17 cellular contexts compared by ENCODE assay signal in genomic region chr20:42795399-42795798, GRCh38.
A peak's percentile ranks its signal among the peaks of the same experiment; 100 is the strongest.
DNase-seq lines count a peak whose midpoint lies in the region; ATAC-seq and TF ChIP-seq lines count a peak whose summit lies in the region.
"Had no signal": no experiment of that assay in that cellular context is flagged by ENCODE, and none has a peak within 500 bp of the region (broad histone marks: within the 10 kb centered on the region; RNA-seq: fewer than 3 reads in every experiment).

No MANE protein-coding gene starts in this region.

- TF ChIP-seq CTCF in Caco-2 (IDR thresholded peaks at IDR 0.05; ENCODE audit: insufficient read depth in 1 of 2, low read depth in 1 of 2, low read length in 1 of 2, severe bottlenecking in 1 of 2, unreplicated experiment in 1 of 2) = no peak

- DNase-seq in DMS79 (lab: John Stamatoyannopoulos, UW) = peak; percentile 76
- peak; percentile 55 to 97 (median 85) for DNase-seq in NCI-H1417 (lab: John Stamatoyannopoulos, UW)
- peak; percentile 89 for DNase-seq in NCI-H345 (lab: John Stamatoyannopoulos, UW)
- DNase-seq in NCI-H748 treated with DMSO at 0.1 percent for 48 hours (lab: John Stamatoyannopoulos, UW) = peak; percentile 37
- DNase-seq in Caco-2 = no peak
- no peak for DNase-seq in activated CD4-positive, CD25-positive, alpha-beta regulatory T cell (lab: John Stamatoyannopoulos, UW)
- no peak for DNase-seq in CD4-positive, alpha-beta memory T cell
- DNase-seq: EL, NCI-H2081 treated with DMSO at 0.1 percent for 48 hours, NCI-H69, SHP77, T-helper 1 cell had no signal

- H3K27ac ChIP-seq in CD4-positive, alpha-beta memory T cell (ENCODE audit: low read depth, low read length) = no peak overlapping the region
- H3K27ac ChIP-seq: A549; BLaER1 treated with 17β-estradiol and CSF1 and Interleukin-3, amounts not matched to agents 10 nM and 100 nM; KMS-11 had no signal

- no peaks in the 10 kb centered on the region for H3K36me3 ChIP-seq in Caco-2 (ENCODE audit: control insufficient read depth, insufficient read depth, low read length)
- H3K36me3 ChIP-seq in CD4-positive, alpha-beta memory T cell (ENCODE audit: insufficient read depth, low read length) = no peaks in the 10 kb centered on the region
- H3K36me3 ChIP-seq: BLaER1 treated with 17β-estradiol and CSF1 and Interleukin-3, amounts not matched to agents 10 nM and 100 nM had no signal

- POLR2A ChIA-PET in Caco-2 (lab: Charles Lee) = no interaction called here
- POLR2A ChIA-PET in CD4-positive, alpha-beta memory T cell (lab: Charles Lee; ENCODE audit: partially characterized antibody) = no interaction called here

- CTCF ChIA-PET in Caco-2 (lab: Charles Lee) = no interaction called here
- CTCF ChIA-PET in CD4-positive, alpha-beta memory T cell (lab: Charles Lee; ENCODE audit: partially characterized antibody) = no interaction called here

- no peaks in the 10 kb centered on the region for H3K4me1 ChIP-seq in Caco-2
- H3K4me1 ChIP-seq in CD4-positive, alpha-beta memory T cell (ENCODE audit: insufficient read depth, low read length) = no peaks in the 10 kb centered on the region
- H3K4me1 ChIP-seq: A549; BLaER1 treated with 17β-estradiol and CSF1 and Interleukin-3, amounts not matched to agents 10 nM and 100 nM had no signal

- intact Hi-C loops in Caco-2 (cut with micrococcal nuclease; ENCODE audit: unreplicated experiment) = no loop called here
- intact Hi-C loops in CD4-positive, alpha-beta memory T cell (cut with micrococcal nuclease) = no loop called here

- H3K9me3 Mint-ChIP-seq in Caco-2 (ENCODE audit: unreplicated experiment) = peaks cover 10% of the 10 kb centered on the region
- peaks cover 3 to 21% (median 7%) of the 10 kb centered on the region in 8 donors for H3K9me3 Mint-ChIP-seq in CD4-positive, alpha-beta memory T cell

- no peaks in the 10 kb centered on the region for H3K4me1 Mint-ChIP-seq in Caco-2 (ENCODE audit: low read depth, unreplicated experiment)
- peaks cover 0 to 2% (median 0%) of the 10 kb centered on the region in 4 donors for H3K4me1 Mint-ChIP-seq in CD4-positive, alpha-beta memory T cell

- peaks cover 5% of the 10 kb centered on the region; the same call in 1 of the 2 replicates for H3K9me3 ChIP-seq in Caco-2
- no peaks in the 10 kb centered on the region for H3K9me3 ChIP-seq in CD4-positive, alpha-beta memory T cell (ENCODE audit: control insufficient read depth in 1 of 2, low read length in 2 of 2)
- H3K9me3 ChIP-seq: A549; BLaER1 treated with 17β-estradiol and CSF1 and Interleukin-3, amounts not matched to agents 10 nM and 100 nM had no signal

- H3K27ac Mint-ChIP-seq in Caco-2 (ENCODE audit: unreplicated experiment) = no peak overlapping the region
- no peak overlapping the region for H3K27ac Mint-ChIP-seq in CD4-positive, alpha-beta memory T cell

- no peaks in the 10 kb centered on the region for H3K27me3 ChIP-seq in Caco-2 (replicated peaks; ENCODE audit: control insufficient read depth, insufficient read depth, low read length)
- no peaks in the 10 kb centered on the region for H3K27me3 ChIP-seq in CD4-positive, alpha-beta memory T cell (ENCODE audit: insufficient read depth, low read length)
- H3K27me3 ChIP-seq: BLaER1 treated with 17β-estradiol and CSF1 and Interleukin-3, amounts not matched to agents 10 nM and 100 nM had no signal

- no peak for ATAC-seq in HG02840 (IDR thresholded peaks at IDR 0.05; ENCODE audit: low FRiP score, unreplicated experiment)
- ATAC-seq: A549, SK-N-SH treated with all-trans-retinoic acid at 6 μM for 48 hours had no signal

- no peak overlapping the region for H3K4me3 Mint-ChIP-seq in Caco-2 (ENCODE audit: unreplicated experiment)
- no peak overlapping the region for H3K4me3 Mint-ChIP-seq in CD4-positive, alpha-beta memory T cell

- H3K36me3 Mint-ChIP-seq in Caco-2 (ENCODE audit: insufficient read depth, unreplicated experiment) = no peaks in the 10 kb centered on the region
- H3K36me3 Mint-ChIP-seq in CD4-positive, alpha-beta memory T cell = no peaks in the 10 kb centered on the region

- no peak overlapping the region for H3K4me3 ChIP-seq in Caco-2 (ENCODE audit: low read depth, low read length)
- H3K4me3 ChIP-seq in CD4-positive, alpha-beta memory T cell (ENCODE audit: low read length in 2 of 2) = no peak overlapping the region
- H3K4me3 ChIP-seq: A549; BLaER1 treated with 17β-estradiol and CSF1 and Interleukin-3, amounts not matched to agents 10 nM and 100 nM had no signal

- BruUV-seq in Caco-2 (replicated peaks; lab: Mats Ljungman, UMichigan) = no TSS peak

- H3K27me3 Mint-ChIP-seq in Caco-2 (ENCODE audit: insufficient read depth, unreplicated experiment) = peaks cover 34% of the 10 kb centered on the region
- H3K27me3 Mint-ChIP-seq in CD4-positive, alpha-beta memory T cell = no peaks in the 10 kb centered on the region

Comparison
In these comparisons a context has a peak if more than half of its experiments do, and no peak if none do; other contexts are left out.
1. DNase-seq: peak in DMS79 (single experiment), NCI-H1417 (3 of 3), NCI-H345 (single experiment) and NCI-H748 treated with DMSO at 0.1 percent for 48 hours (single experiment); none in Caco-2 (0 of 2), activated CD4-positive, CD25-positive, alpha-beta regulatory T cell (0 of 4) and CD4-positive, alpha-beta memory T cell (0 of 5).